Comparison of ENCODE assay signal across 1 cellular context in the genomic region with DNA sequence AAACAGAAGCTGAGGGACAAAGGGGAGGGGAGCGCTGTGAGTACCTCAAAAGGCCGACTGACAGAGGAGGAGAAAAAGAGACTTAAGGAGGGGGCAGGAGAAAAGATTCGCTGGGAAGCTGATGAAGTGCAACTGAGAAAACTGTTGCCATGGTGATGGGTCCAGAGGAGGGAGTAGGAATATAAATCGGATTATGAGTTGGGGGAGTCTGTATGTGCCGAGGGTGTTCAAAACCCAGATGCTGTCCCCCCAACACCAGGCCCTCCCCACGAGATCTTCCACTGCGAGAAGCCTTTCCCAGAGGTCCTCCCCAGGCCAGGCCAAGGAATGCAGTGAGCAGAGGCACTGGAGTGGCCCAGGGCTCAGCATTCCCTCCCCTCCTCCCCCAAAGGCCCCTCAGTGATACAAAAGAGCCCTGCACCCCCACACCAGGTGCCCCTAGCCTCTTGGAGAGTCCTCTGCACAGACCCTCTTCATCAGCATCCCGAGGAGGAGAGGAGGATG.
TF ChIP-seq lines count a peak whose summit lies in the region.

No MANE protein-coding gene starts in this region.

TF ChIP-seq in GM12878, 131 proteins besides CTCF, POLR2A, EP300 and RAD21:
- TF ChIP-seq NFXL1 (IDR thresholded peaks at IDR 0.05; ENCODE audit: borderline replicate concordance) = no peak
- TF ChIP-seq ZNF384 (IDR thresholded peaks at IDR 0.05; ENCODE audit: borderline replicate concordance, low read depth, low read length) = no peak
- no peak for TF ChIP-seq RUNX3 (IDR thresholded peaks at IDR 0.05; ENCODE audit: low read length)
